ENCODE assay signal across 1 cellular context in the genomic region with DNA sequence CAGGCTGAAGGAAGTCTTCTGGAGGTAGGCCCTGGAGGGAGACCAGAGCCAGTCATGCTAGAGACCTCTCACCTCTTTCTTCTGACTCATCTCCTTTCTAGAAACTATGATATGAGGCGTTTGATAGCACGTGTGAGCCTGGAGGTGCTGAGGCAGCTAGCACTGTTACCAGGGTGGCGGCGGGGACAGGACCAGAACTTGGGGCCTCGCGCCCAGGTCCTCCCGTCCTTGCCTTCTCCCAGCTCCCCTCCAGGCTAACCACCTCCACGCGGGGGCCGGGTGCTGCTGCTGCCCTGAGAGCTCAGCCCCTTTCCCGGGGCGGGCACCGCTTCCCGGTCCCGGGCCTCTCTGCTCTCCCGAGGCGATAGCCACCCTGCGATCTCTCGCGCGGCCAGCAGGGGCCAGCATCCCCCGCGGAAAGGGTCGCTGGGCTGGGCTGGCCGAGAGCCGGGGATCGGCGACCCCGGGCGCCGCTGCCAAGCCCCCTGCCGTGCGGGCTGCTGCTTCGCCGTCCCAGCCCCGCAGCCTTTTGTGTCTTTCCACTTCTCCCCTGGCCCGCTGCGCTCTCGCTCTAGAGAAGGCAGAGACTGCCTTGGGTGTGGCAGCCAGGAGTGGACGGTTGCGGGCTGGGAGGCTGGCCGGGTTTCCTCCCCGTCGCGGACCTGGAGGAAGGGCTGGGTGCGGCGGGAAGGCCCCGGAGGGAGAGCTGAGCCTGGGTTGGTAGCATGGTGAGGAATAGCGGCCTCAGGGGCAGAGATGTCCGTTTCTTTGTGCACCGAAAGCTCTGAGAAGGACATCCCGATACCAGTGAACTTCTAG.
TF ChIP-seq lines count a peak whose summit lies in the region.

No MANE protein-coding gene starts in this region.

TF ChIP-seq in GM12878, 131 proteins besides CTCF, POLR2A, EP300 and RAD21 (continued from another document and continues in another):
- TF ChIP-seq MLLT1 (IDR thresholded peaks at IDR 0.05) (peak; percentile 42; the same call in 1 of the 2 replicates), GATAD2B (conservative IDR thresholded peaks at IDR 0.05; ENCODE audit: low read depth) (peak; percentile 84), JUND (IDR thresholded peaks at IDR 0.05; ENCODE audit: low read depth, low read length) (no peak), ELK1 (IDR thresholded peaks at IDR 0.05; ENCODE audit: low read depth, low read length) (no peak), SIX5 (IDR thresholded peaks at IDR 0.05; ENCODE audit: low read depth, low read length, severe bottlenecking) (no peak), BCLAF1 (IDR thresholded peaks at IDR 0.05) (0 out of 2 replicates have a peak, but pooled peaks have one; percentile 17), E2F4 (IDR thresholded peaks at IDR 0.05; ENCODE audit: low read depth, low read length) (no peak), BHLHE40 (IDR thresholded peaks at IDR 0.05; ENCODE audit: borderline replicate concordance in 1 of 2, low read depth in 2 of 2, low read length in 1 of 2) (peak; percentile 41 to 55; a peak in 3 of 4 replicates), STAT1 (conservative IDR thresholded peaks at IDR 0.05) (peak; percentile 57; the same call in 1 of the 2 replicates), ZNF274 (IDR thresholded peaks at IDR 0.05; ENCODE audit: insufficient read depth, insufficient read length) (no peak), HDGF (IDR thresholded peaks at IDR 0.05) (peak; percentile 26; the same call in 1 of the 2 replicates), TBL1XR1 (IDR thresholded peaks at IDR 0.05; ENCODE audit: low read depth, low read length) (no peak), DPF2 (IDR thresholded peaks at IDR 0.05) (0 out of 2 replicates have a peak, but pooled peaks have one; percentile 35), POLR2AphosphoS5 (IDR thresholded peaks at IDR 0.05; ENCODE audit: low read length) (no peak), BACH1 (IDR thresholded peaks at IDR 0.05; ENCODE audit: borderline replicate concordance) (0 out of 2 replicates have a peak, but pooled peaks have one; percentile 25), TCF12 (IDR thresholded peaks at IDR 0.05; ENCODE audit: low read depth, low read length) (no peak), ZSCAN29 (IDR thresholded peaks at IDR 0.05) (no peak), CREB1 (IDR thresholded peaks at IDR 0.05; ENCODE audit: low read depth) (no peak), MTA2 (IDR thresholded peaks at IDR 0.05; ENCODE audit: low read depth) (no peak), RBBP5 (conservative IDR thresholded peaks at IDR 0.05) (no peak), MTA3 (IDR thresholded peaks at IDR 0.05; ENCODE audit: borderline replicate concordance, low read length) (no peak), ZBTB11 (CRISPR knock-in tag; IDR thresholded peaks at IDR 0.05) (no peak), YY1 (IDR thresholded peaks at IDR 0.05; ENCODE audit: low read depth, low read length) (0 out of 2 replicates have a peak, but pooled peaks have one; percentile 42), NR2F1 (conservative IDR thresholded peaks at IDR 0.05) (peak; percentile 52; the same call in 1 of the 2 replicates), RAD51 (IDR thresholded peaks at IDR 0.05) (no peak), REST (IDR thresholded peaks at IDR 0.05; ENCODE audit: low read depth, low read length) (no peak), TCF3 (IDR thresholded peaks at IDR 0.05; ENCODE audit: borderline replicate concordance, insufficient read depth, low read depth, low read length) (no peak), POU2F2 (IDR thresholded peaks at IDR 0.05; ENCODE audit: borderline replicate concordance, low read depth, low read length) (0 out of 3 replicates have a peak, but pooled peaks have one; percentile 18), ZNF207 (IDR thresholded peaks at IDR 0.05; ENCODE audit: borderline replicate concordance) (no peak), POLR2AphosphoS2 (IDR thresholded peaks at IDR 0.05; ENCODE audit: low read depth, low read length) (no peak), ZZZ3 (IDR thresholded peaks at IDR 0.05; ENCODE audit: control insufficient read depth, insufficient read length, low read depth) (no peak), CEBPZ (IDR thresholded peaks at IDR 0.05; ENCODE audit: low read depth, low read length) (no peak), SMC3 (IDR thresholded peaks at IDR 0.05; ENCODE audit: borderline replicate concordance, low read length) (peak; percentile 92)
- TF ChIP-seq, protein P1, sequence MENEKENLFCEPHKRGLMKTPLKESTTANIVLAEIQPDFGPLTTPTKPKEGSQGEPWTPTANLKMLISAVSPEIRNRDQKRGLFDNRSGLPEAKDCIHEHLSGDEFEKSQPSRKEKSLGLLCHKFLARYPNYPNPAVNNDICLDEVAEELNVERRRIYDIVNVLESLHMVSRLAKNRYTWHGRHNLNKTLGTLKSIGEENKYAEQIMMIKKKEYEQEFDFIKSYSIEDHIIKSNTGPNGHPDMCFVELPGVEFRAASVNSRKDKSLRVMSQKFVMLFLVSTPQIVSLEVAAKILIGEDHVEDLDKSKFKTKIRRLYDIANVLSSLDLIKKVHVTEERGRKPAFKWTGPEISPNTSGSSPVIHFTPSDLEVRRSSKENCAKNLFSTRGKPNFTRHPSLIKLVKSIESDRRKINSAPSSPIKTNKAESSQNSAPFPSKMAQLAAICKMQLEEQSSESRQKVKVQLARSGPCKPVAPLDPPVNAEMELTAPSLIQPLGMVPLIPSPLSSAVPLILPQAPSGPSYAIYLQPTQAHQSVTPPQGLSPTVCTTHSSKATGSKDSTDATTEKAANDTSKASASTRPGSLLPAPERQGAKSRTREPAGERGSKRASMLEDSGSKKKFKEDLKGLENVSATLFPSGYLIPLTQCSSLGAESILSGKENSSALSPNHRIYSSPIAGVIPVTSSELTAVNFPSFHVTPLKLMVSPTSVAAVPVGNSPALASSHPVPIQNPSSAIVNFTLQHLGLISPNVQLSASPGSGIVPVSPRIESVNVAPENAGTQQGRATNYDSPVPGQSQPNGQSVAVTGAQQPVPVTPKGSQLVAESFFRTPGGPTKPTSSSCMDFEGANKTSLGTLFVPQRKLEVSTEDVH (IDR thresholded peaks at IDR 0.05; ENCODE audit: low read depth, partially characterized antibody) = no peak
